ENCODE assay signal across 9 cellular contexts in genomic region chr20:59004493-59004762, GRCh38. TPM values are rescaled to one million over a fixed set of nuclear protein-coding genes. Genes with fewer than 3 reads are reported as not detected.
A peak's percentile ranks its signal among the peaks of the same experiment; 100 is the strongest.
DNase-seq lines count a peak whose midpoint lies in the region; ATAC-seq lines count a peak whose summit lies in the region.
"Had no signal": no experiment of that assay in that cellular context is flagged by ENCODE, and none has a peak within 500 bp of the region (broad histone marks: within the 10 kb centered on the region; RNA-seq: fewer than 3 reads in every experiment).

No MANE protein-coding gene starts in this region.

- H3K4me1 ChIP-seq in naive thymus-derived CD4-positive, alpha-beta T cell (ENCODE audit: control insufficient read depth in 2 of 2, insufficient read depth in 2 of 2, low read length in 2 of 2): peaks cover 20 to 23% of the 10 kb centered on the region in 2 donors

- peak overlapping the region; percentile 70 for H3K27ac ChIP-seq in angular gyrus (ENCODE audit: low read depth, low read length)
- H3K27ac ChIP-seq in naive thymus-derived CD4-positive, alpha-beta T cell (ENCODE audit: low read depth, low read length): peak overlapping the region; percentile 34

- peak overlapping the region; percentile 38 to 93 (median 80) for H3K27ac Mint-ChIP-seq in naive thymus-derived CD4-positive, alpha-beta T cell

- no peaks in the 10 kb centered on the region for H3K27me3 Mint-ChIP-seq in naive thymus-derived CD4-positive, alpha-beta T cell

- H3K27me3 ChIP-seq in naive thymus-derived CD4-positive, alpha-beta T cell (ENCODE audit: control insufficient read depth in 2 of 2, insufficient read depth in 2 of 2, low read length in 2 of 2): no peaks in the 10 kb centered on the region

- no peaks in the 10 kb centered on the region for H3K9me3 ChIP-seq in naive thymus-derived CD4-positive, alpha-beta T cell (ENCODE audit: control insufficient read depth in 2 of 3, low read length in 3 of 3)

- POLR2A ChIA-PET in naive thymus-derived CD4-positive, alpha-beta T cell (lab: Charles Lee): interaction anchor here (0.5 to 2.1 kb wide), 6 partner anchors 10 to 149 kb away, joined by 3 to 10 read pairs (median 4); partner anchors contain the start of gene ATP5F1E

- ATAC-seq in naive thymus-derived CD4-positive, alpha-beta T cell: no peak
- no peak for ATAC-seq in HG02973 (IDR thresholded peaks at IDR 0.05; ENCODE audit: unreplicated experiment)

- H3K36me3 Mint-ChIP-seq in naive thymus-derived CD4-positive, alpha-beta T cell: peaks cover 0 to 13% (median 0%) of the 10 kb centered on the region in 5 donors

- CTCF ChIA-PET in naive thymus-derived CD4-positive, alpha-beta T cell (lab: Charles Lee): no interaction called here

- intact Hi-C loops in naive thymus-derived CD4-positive, alpha-beta T cell (cut with micrococcal nuclease): loop anchor here (2.0 kb wide), 3 partner anchors 14 to 38 kb away; partner anchors contain the start of genes NELFCD (in 2 of the 2) and PRELID3B (in 1 of the 2)

- H3K4me3 Mint-ChIP-seq in naive thymus-derived CD4-positive, alpha-beta T cell: peak overlapping the region; percentile 68 to 89 (median 80)

- peaks cover 26 to 39% (median 33%) of the 10 kb centered on the region in 7 donors for H3K4me1 Mint-ChIP-seq in naive thymus-derived CD4-positive, alpha-beta T cell

- peak; percentile 39 for DNase-seq in stimulated activated CD4-positive, alpha-beta T cell treated with anti-CD3 and anti-CD28 coated beads, Interleukin-12 subunit alpha, Interleukin-12 subunit beta, amount 100 ng/mL, for 4 hours
- no peak for DNase-seq in stimulated activated CD4-positive, alpha-beta T cell treated with anti-CD3 and anti-CD28 coated beads, Interleukin-2, amount 100 ng/mL, for 48 hours
- peak in 7 of 9 donors; percentile 33 to 57 (median 41) for DNase-seq in naive thymus-derived CD4-positive, alpha-beta T cell
- DNase-seq in SW 1271 (lab: John Stamatoyannopoulos, UW) (no peak), AML-193 (lab: John Stamatoyannopoulos, UW) (no peak), NCI-H2227 treated with DMSO at 0.1 percent for 48 hours (lab: John Stamatoyannopoulos, UW) (no peak)
- DNase-seq: NCI-H1694 treated with DMSO at 0.1 percent for 48 hours had no signal

- no peaks in the 10 kb centered on the region for H3K9me3 Mint-ChIP-seq in naive thymus-derived CD4-positive, alpha-beta T cell

- no peak overlapping the region for H3K4me3 ChIP-seq in naive thymus-derived CD4-positive, alpha-beta T cell (ENCODE audit: low read length)

- H3K36me3 ChIP-seq in naive thymus-derived CD4-positive, alpha-beta T cell (ENCODE audit: control insufficient read depth in 2 of 3, insufficient read depth in 3 of 3, low read length in 3 of 3): no peaks in the 10 kb centered on the region

RNA-seq across cellular contexts. Expression of gene CTSZ, which starts 2.6 kb away (rescaled TPM):
- total RNA-seq in naive thymus-derived CD4-positive, alpha-beta T cell: 100 to 1,000 TPM in 1 of 5 experiments, 10 to 100 TPM in 4; 29.5 to 165 (median 34.1) TPM
- 1 to 10 TPM; 1.0 to 3.0 TPM for polyA plus RNA-seq in naive thymus-derived CD4-positive, alpha-beta T cell

RNA-seq across cellular contexts. Expression of gene TUBB1, which starts 14.8 kb away (rescaled TPM):
- 1 to 10 TPM in 1 of 5 experiments, under 1 TPM in 1, not detected in 3; 0.98 to 9.5 TPM for total RNA-seq in naive thymus-derived CD4-positive, alpha-beta T cell
- under 1 TPM; 0.14 to 0.22 TPM for polyA plus RNA-seq in naive thymus-derived CD4-positive, alpha-beta T cell

RNA-seq across cellular contexts. Expression of gene NELFCD, which starts 23.4 kb away (rescaled TPM):
- 10 to 100 TPM; 84.5 to 96.1 (median 90.8) TPM for total RNA-seq in naive thymus-derived CD4-positive, alpha-beta T cell
- polyA plus RNA-seq in naive thymus-derived CD4-positive, alpha-beta T cell: 10 to 100 TPM; 65.0 to 81.6 TPM

RNA-seq across cellular contexts. Expression of gene ATP5F1E, which starts 27.7 kb away (rescaled TPM):
- 10 to 100 TPM; 57.0 to 81.7 (median 67.4) TPM for total RNA-seq in naive thymus-derived CD4-positive, alpha-beta T cell
- polyA plus RNA-seq in naive thymus-derived CD4-positive, alpha-beta T cell: 10 to 100 TPM; 31.4 to 75.7 TPM

RNA-seq across cellular contexts. Expression of gene PRELID3B, which starts 38.2 kb away (rescaled TPM):
- total RNA-seq in naive thymus-derived CD4-positive, alpha-beta T cell: 10 to 100 TPM; 37.1 to 70.4 (median 44.0) TPM
- polyA plus RNA-seq in naive thymus-derived CD4-positive, alpha-beta T cell: 10 to 100 TPM; 17.6 to 27.4 TPM

Comparison
In these comparisons a context has a peak if more than half of its experiments do, and no peak if none do; other contexts are left out.
1. DNase-seq: peak in stimulated activated CD4-positive, alpha-beta T cell treated with anti-CD3 and anti-CD28 coated beads, Interleukin-12 subunit alpha, Interleukin-12 subunit beta, amount 100 ng/mL, for 4 hours (single experiment) and naive thymus-derived CD4-positive, alpha-beta T cell (7 of 9); none in stimulated activated CD4-positive, alpha-beta T cell treated with anti-CD3 and anti-CD28 coated beads, Interleukin-2, amount 100 ng/mL, for 48 hours (0 of 2), SW 1271 (0 of 2), AML-193 (0 of 2) and NCI-H2227 treated with DMSO at 0.1 percent for 48 hours (single experiment).